Comparison of ENCODE assay signal across 13 cellular contexts in the genomic region with DNA sequence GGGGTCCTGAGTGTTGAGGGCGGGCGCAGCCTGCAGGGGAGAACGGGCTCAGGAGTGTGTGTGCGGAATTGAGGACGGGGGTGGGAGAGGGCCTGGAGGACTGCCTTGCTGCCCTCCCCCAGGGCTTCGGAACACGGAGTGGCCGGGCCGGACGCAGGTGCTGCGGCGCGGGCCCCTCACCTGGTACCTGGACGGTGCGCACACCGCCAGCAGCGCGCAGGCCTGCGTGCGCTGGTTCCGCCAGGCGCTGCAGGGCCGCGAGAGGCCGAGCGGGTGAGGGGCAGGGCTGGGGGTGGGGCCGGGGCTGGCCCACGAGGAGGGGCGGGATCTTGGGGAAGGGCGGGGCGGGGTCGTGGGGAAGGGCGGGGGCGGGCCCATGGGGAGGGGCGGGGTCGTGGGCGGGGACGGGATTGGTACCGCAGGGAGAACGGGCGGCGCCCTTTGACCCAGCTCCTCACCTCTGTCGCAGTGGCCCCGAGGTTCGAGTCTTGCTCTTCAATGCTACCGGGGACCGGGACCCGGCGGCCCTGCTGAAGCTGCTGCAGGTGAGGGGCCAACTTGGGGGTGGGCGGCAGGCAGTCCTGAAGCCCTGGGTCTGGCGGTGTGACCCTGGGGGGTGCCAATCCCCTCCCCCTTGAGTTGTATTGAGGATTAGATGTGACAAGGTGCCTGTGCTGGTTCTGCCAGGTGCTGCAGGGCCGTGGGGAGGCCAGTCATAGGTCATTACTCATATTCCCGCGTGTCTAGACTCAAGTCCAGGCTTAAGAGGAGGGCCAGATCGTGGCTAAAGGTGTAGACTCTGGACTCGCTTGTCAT. TPM values are rescaled to one million over a fixed set of nuclear protein-coding genes. Genes with fewer than 3 reads are reported as not detected.
A peak's percentile ranks its signal among the peaks of the same experiment; 100 is the strongest.
DNase-seq lines count a peak whose midpoint lies in the region; ATAC-seq, FAIRE-seq and TF ChIP-seq lines count a peak whose summit lies in the region.
"Had no signal": no experiment of that assay in that cellular context is flagged by ENCODE, and none has a peak within 500 bp of the region (broad histone marks: within the 10 kb centered on the region; RNA-seq: fewer than 3 reads in every experiment).

No MANE protein-coding gene starts in this region.

- DNase-seq in CD1c-positive myeloid dendritic cell (ENCODE audit: extremely low spot score): peak; percentile 10
- no peak for DNase-seq in Panc1 (ENCODE audit: low read depth, low spot score)
- DNase-seq in frontal cortex (ENCODE audit: low spot score in 2 of 2): peak; percentile 52 to 64
- no peak for DNase-seq in GDM1 (lab: John Stamatoyannopoulos, UW)
- DNase-seq in kidney: no peak
- DNase-seq in GM19239 (ENCODE audit: insufficient read length, low spot score): no peak
- DNase-seq: CD8-positive, alpha-beta T cell; NCI-H524; T-helper 1 cell; testis had no signal

- no TSS peak for BruUV-seq in Panc1 (replicated peaks; lab: Mats Ljungman, UMichigan)

- H3K36me3 ChIP-seq in Panc1 (ENCODE audit: control insufficient read depth, insufficient read depth, low read length): no peaks in the 10 kb centered on the region
- peaks cover 5% of the 10 kb centered on the region for H3K36me3 ChIP-seq in mucosa of stomach (ENCODE audit: control insufficient read depth, insufficient read depth, low read length)
- H3K36me3 ChIP-seq in kidney (ENCODE audit: control insufficient read depth in 1 of 2, insufficient read depth in 2 of 2, low read length in 2 of 2): peaks cover 14 to 32% of the 10 kb centered on the region in 2 donors

- FAIRE-seq in frontal cortex (lab: Jason Lieb, UNC) (no peak), kidney (lab: Jason Lieb, UNC) (no peak), GM19239 (lab: Jason Lieb, UNC) (no peak)

- peak overlapping the region; percentile 39 for H3K9ac ChIP-seq in mucosa of stomach (ENCODE audit: low read length)
- H3K9ac ChIP-seq in kidney (ENCODE audit: low read length in 2 of 2): no peak overlapping the region

- POLR2A ChIA-PET in Panc1 (lab: Charles Lee): no interaction called here

- H3K27ac ChIP-seq in Panc1 (ENCODE audit: low read length) (no peak overlapping the region), kidney (ENCODE audit: low read depth in 2 of 2, low read length in 2 of 2) (no peak overlapping the region)
- H3K27ac ChIP-seq: testis had no signal

- in situ Hi-C loops in Panc1 (cut with HindIII; ENCODE audit: low pct_unique_long_range_greater_than_20kb, low sequenced_read_pairs): no loop called here

- TF ChIP-seq CTCF in Panc1 (IDR thresholded peaks at IDR 0.05) (no peak), kidney (IDR thresholded peaks at IDR 0.05; ENCODE audit: borderline replicate concordance, extremely low read depth, insufficient read depth) (no peak)

- H3K4me3 ChIP-seq in Panc1 (ENCODE audit: low read depth in 2 of 2, low read length in 2 of 2): no peak overlapping the region
- no peak overlapping the region for H3K4me3 ChIP-seq in mucosa of stomach (ENCODE audit: low read length)
- no peak overlapping the region for H3K4me3 ChIP-seq in kidney (ENCODE audit: low read length in 2 of 2)
- H3K4me3 ChIP-seq: HAP-1 had no signal

- intact Hi-C loops in Panc1 (cut with micrococcal nuclease; ENCODE audit: unreplicated experiment): loop anchor here (10.0 kb wide), 1 partner anchor 65 kb away; a partner anchor contains a TSS
- intact Hi-C loops in kidney (cut with DNase I): no loop called here

- CTCF ChIA-PET in Panc1 (lab: Charles Lee): no interaction called here

- H3K4me1 ChIP-seq in Panc1 (ENCODE audit: control insufficient read depth, insufficient read depth, low read length) (no peaks in the 10 kb centered on the region), mucosa of stomach (ENCODE audit: control insufficient read depth, insufficient read depth, low read length) (peaks cover 14% of the 10 kb centered on the region), kidney (ENCODE audit: control insufficient read depth in 1 of 2, insufficient read depth in 1 of 2, low read depth in 1 of 2, low read length in 2 of 2) (peaks cover 0 to 6% of the 10 kb centered on the region in 2 donors)
- H3K4me1 ChIP-seq: HAP-1 had no signal

- H3K9me3 ChIP-seq in Panc1 (ENCODE audit: control insufficient read depth, insufficient read depth, low read depth, low read length) (no peaks in the 10 kb centered on the region), mucosa of stomach (ENCODE audit: control insufficient read depth, low read length) (no peaks in the 10 kb centered on the region), kidney (ENCODE audit: control insufficient read depth in 1 of 2, low read length in 2 of 2) (no peaks in the 10 kb centered on the region)
- H3K9me3 ChIP-seq: HAP-1, testis had no signal

- peak; percentile 68 for ATAC-seq in Panc1
- no peak for ATAC-seq in HG02884 (IDR thresholded peaks at IDR 0.05; ENCODE audit: unreplicated experiment)

- H3K27me3 ChIP-seq in Panc1 (ENCODE audit: control insufficient read depth, insufficient read depth, low read length) (no peaks in the 10 kb centered on the region), mucosa of stomach (ENCODE audit: control insufficient read depth, insufficient read depth, low read length) (no peaks in the 10 kb centered on the region)
- H3K27me3 ChIP-seq: testis had no signal

RNA-seq across cellular contexts. Expression of a gene that starts 7.1 kb away (rescaled TPM):
- total RNA-seq in Panc1 (2021; ENCODE audit: unreplicated experiment) (56.5 TPM), frontal cortex (18.3 TPM), kidney (77.2 TPM)
- 62.7 TPM for polyA plus RNA-seq in Panc1 (2012; ENCODE audit: insufficient read length)
- polyA plus RNA-seq in kidney (ENCODE audit: insufficient read depth, low read depth, low replicate concordance): 44.0 TPM

RNA-seq across cellular contexts. Expression of a gene that starts 23.9 kb away (rescaled TPM):
- 48.7 TPM for total RNA-seq in Panc1 (2021; ENCODE audit: unreplicated experiment)
- 66.8 TPM for polyA plus RNA-seq in Panc1 (2012; ENCODE audit: insufficient read length)
- 40.4 TPM for total RNA-seq in frontal cortex
- total RNA-seq in kidney: 93.5 TPM
- 45.2 TPM for polyA plus RNA-seq in kidney (ENCODE audit: insufficient read depth, low read depth, low replicate concordance)

RNA-seq across cellular contexts. Expression of a gene that starts 31.3 kb away (rescaled TPM):
- total RNA-seq in Panc1 (2021; ENCODE audit: unreplicated experiment): 0.49 TPM
- polyA plus RNA-seq in Panc1 (2012; ENCODE audit: insufficient read length): 0.86 TPM
- 6.1 TPM for total RNA-seq in frontal cortex
- total RNA-seq in kidney: 27.7 TPM
- polyA plus RNA-seq in kidney (ENCODE audit: insufficient read depth, low read depth, low replicate concordance): 13.7 TPM

RNA-seq across cellular contexts. Expression of a gene that starts 44.7 kb away (rescaled TPM):
- total RNA-seq in Panc1 (2021; ENCODE audit: unreplicated experiment): 25.1 TPM
- polyA plus RNA-seq in Panc1 (2012; ENCODE audit: insufficient read length): 41.4 TPM
- 0.82 TPM for total RNA-seq in frontal cortex
- 135 TPM for total RNA-seq in kidney
- polyA plus RNA-seq in kidney (ENCODE audit: insufficient read depth, low read depth, low replicate concordance): 158 TPM

Comparison
In these comparisons a context has a peak if more than half of its experiments do, and no peak if none do; other contexts are left out.
1. DNase-seq: peak in CD1c-positive myeloid dendritic cell (single experiment) and frontal cortex (2 of 2); none in Panc1 (single experiment), GDM1 (single experiment), kidney (single experiment) and GM19239 (single experiment).